Comparison of ENCODE assay signal across 11 cellular contexts in genomic region chr12:11622774-11623375, GRCh38. TPM values are rescaled to one million over a fixed set of nuclear protein-coding genes. Genes with fewer than 3 reads are reported as not detected.
DNase-seq lines count a peak whose midpoint lies in the region; ATAC-seq and TF ChIP-seq lines count a peak whose summit lies in the region.
"Had no signal": no experiment of that assay in that cellular context is flagged by ENCODE, and none has a peak within 500 bp of the region (broad histone marks: within the 10 kb centered on the region; RNA-seq: fewer than 3 reads in every experiment).

No MANE protein-coding gene starts in this region.

- CTCF ChIA-PET in mammary epithelial cell (lab: Charles Lee; ENCODE audit: low non-redundant PET) = no interaction called here

- H3K27me3 ChIP-seq in mammary epithelial cell (ENCODE audit: insufficient read depth, low read length) (no peaks in the 10 kb centered on the region), breast epithelium (no peaks in the 10 kb centered on the region), SJSA1 (replicated peaks) (no peaks in the 10 kb centered on the region), foreskin keratinocyte (no peaks in the 10 kb centered on the region), upper lobe of right lung (no peaks in the 10 kb centered on the region)
- H3K27me3 ChIP-seq: tibial nerve had no signal

- peak in 1 of 2 donors; percentile 23 for TF ChIP-seq CTCF in mammary epithelial cell (conservative IDR thresholded peaks at IDR 0.05 in 1 of 2, IDR thresholded peaks at IDR 0.05 in 1 of 2; ENCODE audit: extremely low read depth in 1 of 2, insufficient read depth in 1 of 2, low read depth in 1 of 2, low read length in 2 of 2)
- TF ChIP-seq CTCF in breast epithelium (IDR thresholded peaks at IDR 0.05) = no peak
- TF ChIP-seq CTCF in foreskin keratinocyte (conservative IDR thresholded peaks at IDR 0.05) = peak; percentile 50
- peak; percentile 22 for TF ChIP-seq CTCF in upper lobe of right lung (IDR thresholded peaks at IDR 0.05)

- ATAC-seq in foreskin keratinocyte (no peak), upper lobe of right lung (no peak), GM19328 (IDR thresholded peaks at IDR 0.05; ENCODE audit: unreplicated experiment) (no peak)

- in situ Hi-C loops in mammary epithelial cell (cut with MboI; ENCODE audit: low sequenced_read_pairs in 2 of 2) = no loop called here

- H3K36me3 ChIP-seq in mammary epithelial cell (ENCODE audit: insufficient read depth, low read length) (no peaks in the 10 kb centered on the region), breast epithelium (no peaks in the 10 kb centered on the region), SJSA1 (no peaks in the 10 kb centered on the region), upper lobe of right lung (no peaks in the 10 kb centered on the region)
- H3K36me3 ChIP-seq: tibial nerve had no signal

- H3K4me3 ChIP-seq in mammary epithelial cell (replicated peaks in 1 of 3; ENCODE audit: insufficient read depth in 1 of 3, low read depth in 2 of 3, low read length in 3 of 3) = no peak overlapping the region
- no peak overlapping the region for H3K4me3 ChIP-seq in breast epithelium
- no peak overlapping the region for H3K4me3 ChIP-seq in SJSA1
- no peak overlapping the region for H3K4me3 ChIP-seq in upper lobe of right lung
- H3K4me3 ChIP-seq: lung, tibial nerve had no signal

- no TSS peak for BruUV-seq in mammary epithelial cell (replicated peaks; lab: Mats Ljungman, UMichigan)

- no peaks in the 10 kb centered on the region for H3K79me2 ChIP-seq in mammary epithelial cell (ENCODE audit: insufficient read depth, low read length)

- H3K27ac ChIP-seq in mammary epithelial cell (ENCODE audit: insufficient read depth, low read depth, low read length) (no peak overlapping the region), breast epithelium (peak overlapping the region in 1 of 2 donors; percentile 54), SJSA1 (peak overlapping the region; percentile 7; the same call in 1 of the 2 replicates), foreskin keratinocyte (no peak overlapping the region), upper lobe of right lung (peak overlapping the region; percentile 39)
- H3K27ac ChIP-seq: tibial nerve had no signal

- no peaks in the 10 kb centered on the region for H4K20me1 ChIP-seq in mammary epithelial cell (ENCODE audit: insufficient read depth, low read length)

- 95% methylated on average over 6 of the region's 6 CpGs for WGBS in mammary epithelial cell (ENCODE audit: low coverage, missing lambda C conversion rate)

- H3K4me1 ChIP-seq in mammary epithelial cell (ENCODE audit: insufficient read depth, low read length) (no peaks in the 10 kb centered on the region), breast epithelium (no peaks in the 10 kb centered on the region), SJSA1 (replicated peaks) (peaks cover 10% of the 10 kb centered on the region), foreskin keratinocyte (peaks cover 12% of the 10 kb centered on the region), upper lobe of right lung (peaks cover 5% of the 10 kb centered on the region)
- H3K4me1 ChIP-seq: tibial nerve had no signal

- dilution Hi-C loops in mammary epithelial cell (cut with HindIII; ENCODE audit: low sequenced_read_pairs) = no loop called here

- no peak for DNase-seq in mammary epithelial cell
- DNase-seq in breast epithelium (ENCODE audit: low spot score in 2 of 2) = no peak
- peak in 1 of 2 experiments; percentile 35 for DNase-seq in SJSA1 (ENCODE audit: low read depth in 1 of 2, low spot score in 2 of 2)
- DNase-seq in foreskin keratinocyte = no peak
- no peak for DNase-seq in upper lobe of right lung
- DNase-seq in HT-29 (ENCODE audit: low spot score) = no peak
- DNase-seq in T-helper 2 cell = no peak
- DNase-seq: Right ventricle myocardium superior had no signal

- H3K9me3 ChIP-seq in mammary epithelial cell (replicated peaks; ENCODE audit: insufficient read depth, low read length) (no peaks in the 10 kb centered on the region), breast epithelium (no peaks in the 10 kb centered on the region), SJSA1 (replicated peaks) (no peaks in the 10 kb centered on the region), upper lobe of right lung (no peaks in the 10 kb centered on the region)
- H3K9me3 ChIP-seq: tibial nerve had no signal

- no peak overlapping the region for H3K4me2 ChIP-seq in mammary epithelial cell (ENCODE audit: insufficient read depth, low read depth, low read length)

- intact Hi-C loops in mammary epithelial cell (cut with micrococcal nuclease) (loop anchor here (1.0 kb wide), 1 partner anchor 410 kb away; no protein-coding TSS in a partner anchor), breast epithelium (cut with DNase I; ENCODE audit: low total_unique reads) (no loop called here), upper lobe of right lung (cut with DNase I) (no loop called here)

- TF ChIP-seq POLR2A in breast epithelium (IDR thresholded peaks at IDR 0.05) = no peak

- H2AFZ ChIP-seq in mammary epithelial cell (ENCODE audit: low read depth, low read length) = peak overlapping the region; percentile 36

- H3K9ac ChIP-seq in mammary epithelial cell (ENCODE audit: insufficient read depth, low read length) = no peak overlapping the region

RNA-seq across cellular contexts. Expression of gene ETV6, which starts 26.6 kb away (rescaled TPM):
- 10 to 100 TPM; 16.7 to 28.3 TPM for total RNA-seq in mammary epithelial cell
- 6.3 TPM for polyA plus RNA-seq in mammary epithelial cell
- 41.9 TPM for polyA minus RNA-seq in mammary epithelial cell
- 10 to 100 TPM; 17.8 to 58.7 (median 45.2) TPM for total RNA-seq in breast epithelium
- total RNA-seq in SJSA1 (2014; rRNA removed; shearing (Covaris generic)) = 5.9 and 8.0 TPM in 2 replicates
- 11.2 and 12.6 TPM in 2 replicates for total RNA-seq in foreskin keratinocyte
- polyA plus RNA-seq in foreskin keratinocyte = 4.7 and 4.8 TPM in 2 replicates
- 45.0 TPM for total RNA-seq in upper lobe of right lung
- total RNA-seq in HT-29 (2014; rRNA removed; shearing (Covaris generic)) = 16.5 and 16.8 TPM in 2 replicates

Comparison
In these comparisons a context has a peak if more than half of its experiments do, and no peak if none do; other contexts are left out.
1. H3K27ac ChIP-seq: peak in SJSA1 (single experiment) and upper lobe of right lung (single experiment); none in mammary epithelial cell (single experiment) and foreskin keratinocyte (single experiment).
2. CTCF ChIP-seq: peak in foreskin keratinocyte (single experiment) and upper lobe of right lung (single experiment); none in breast epithelium (0 of 3).